8 cellular contexts compared by ENCODE assay signal in genomic region chr2:109382946-109383345, GRCh38.
DNase-seq lines count a peak whose midpoint lies in the region; ATAC-seq, FAIRE-seq and TF ChIP-seq lines count a peak whose summit lies in the region.

No MANE protein-coding gene starts in this region.

- H3K4me3 ChIP-seq in astrocyte of the cerebellum (ENCODE audit: low read depth, low read length) (no peak overlapping the region), keratinocyte (ENCODE audit: control insufficient read depth in 2 of 3, extremely low read depth in 1 of 3, insufficient read depth in 2 of 3, low read depth in 1 of 3, low read length in 3 of 3) (no peak overlapping the region)

- no peaks in the 10 kb centered on the region for H4K20me1 ChIP-seq in keratinocyte (ENCODE audit: control insufficient read depth, extremely low read depth, insufficient read depth, low read length)

- H2AFZ ChIP-seq in keratinocyte (ENCODE audit: control insufficient read depth, low read length): no peak overlapping the region

- no peaks in the 10 kb centered on the region for H3K36me3 ChIP-seq in keratinocyte (ENCODE audit: control insufficient read depth in 2 of 2, extremely low read depth in 1 of 2, insufficient read depth in 2 of 2, low read length in 2 of 2)

- ATAC-seq in GM19397 (IDR thresholded peaks at IDR 0.05; ENCODE audit: unreplicated experiment): no peak
- no peak for ATAC-seq in GM19455 (IDR thresholded peaks at IDR 0.05; ENCODE audit: unreplicated experiment)

- peak; percentile 1 for DNase-seq in activated naive CD4-positive, alpha-beta T cell treated with anti-CD3 and anti-CD28 coated beads for 36 hours
- no peak for DNase-seq in activated naive CD4-positive, alpha-beta T cell treated with anti-CD3 and anti-CD28 coated beads, Interleukin-2, amount 50 U/mL, for 16 hours
- peak; percentile 43 for DNase-seq in astrocyte of the cerebellum (ENCODE audit: low read depth)
- DNase-seq in keratinocyte (ENCODE audit: low read depth, low spot score): no peak
- peak; percentile 40 for DNase-seq in urothelium cell line (ENCODE audit: low spot score)
- DNase-seq in NK-92 treated with Interleukin-12 subunit alpha and Interleukin-12 subunit beta, amount 100 ng/mL, for 24 hours (lab: John Stamatoyannopoulos, UW): no peak

- no peaks in the 10 kb centered on the region for H3K79me2 ChIP-seq in keratinocyte (ENCODE audit: control insufficient read depth, insufficient read depth, low read length)

- H3K27me3 ChIP-seq in keratinocyte (ENCODE audit: control insufficient read depth, extremely low read depth, insufficient read depth, low read length): peaks cover 26% of the 10 kb centered on the region

- H3K4me1 Mint-ChIP-seq in activated naive CD4-positive, alpha-beta T cell treated with anti-CD3 and anti-CD28 coated beads for 36 hours (ENCODE audit: low read depth): no peaks in the 10 kb centered on the region

- intact Hi-C loops in activated naive CD4-positive, alpha-beta T cell treated with anti-CD3 and anti-CD28 coated beads for 36 hours (cut with micrococcal nuclease): no loop called here

- no peak overlapping the region for H3K27ac ChIP-seq in keratinocyte (ENCODE audit: control insufficient read depth, insufficient read depth, low read length)

- H3K36me3 Mint-ChIP-seq in activated naive CD4-positive, alpha-beta T cell treated with anti-CD3 and anti-CD28 coated beads for 36 hours (ENCODE audit: low read depth): no peaks in the 10 kb centered on the region

- no peaks in the 10 kb centered on the region for H3K27me3 Mint-ChIP-seq in activated naive CD4-positive, alpha-beta T cell treated with anti-CD3 and anti-CD28 coated beads for 36 hours (ENCODE audit: low read depth)

- peaks cover 9% of the 10 kb centered on the region for H3K4me1 ChIP-seq in keratinocyte (ENCODE audit: control insufficient read depth, extremely low read depth, insufficient read depth, low read length)

- CTCF ChIA-PET in activated naive CD4-positive, alpha-beta T cell treated with anti-CD3 and anti-CD28 coated beads for 36 hours (lab: Charles Lee): no interaction called here

- FAIRE-seq in keratinocyte (lab: Jason Lieb, UNC) (peak; percentile 51), urothelium cell line (lab: Jason Lieb, UNC) (no peak)

- in situ Hi-C loops in astrocyte of the cerebellum (cut with HindIII; ENCODE audit: low sequenced_read_pairs): no loop called here

- H3K9me3 ChIP-seq in keratinocyte (ENCODE audit: control insufficient read depth, low read depth, low read length): no peaks in the 10 kb centered on the region

- H3K4me3 Mint-ChIP-seq in activated naive CD4-positive, alpha-beta T cell treated with anti-CD3 and anti-CD28 coated beads for 36 hours: no peak overlapping the region

- no peak overlapping the region for H3K4me2 ChIP-seq in keratinocyte (ENCODE audit: control insufficient read depth, extremely low read depth, insufficient read depth, low read depth, low read length)

- H3K9me3 Mint-ChIP-seq in activated naive CD4-positive, alpha-beta T cell treated with anti-CD3 and anti-CD28 coated beads for 36 hours: no peaks in the 10 kb centered on the region

- no peaks in the 10 kb centered on the region for H3K9me1 ChIP-seq in keratinocyte (ENCODE audit: control insufficient read depth, extremely low read depth, insufficient read depth, low read length)

- no peak overlapping the region for H3K9ac ChIP-seq in keratinocyte (ENCODE audit: control insufficient read depth, extremely low read depth, insufficient read depth, low read length)

- dilution Hi-C loops in keratinocyte (cut with MboI; ENCODE audit: extremely low pct_ligation_motif_present, low sequenced_read_pairs): no loop called here

- H3K27ac Mint-ChIP-seq in activated naive CD4-positive, alpha-beta T cell treated with anti-CD3 and anti-CD28 coated beads for 36 hours: no peak overlapping the region

- TF ChIP-seq CTCF in astrocyte of the cerebellum (IDR thresholded peaks at IDR 0.05; ENCODE audit: low read depth, low read length, missing control alignments) (no peak), keratinocyte (optimal IDR thresholded peaks at IDR 0.05 in 1 of 3, IDR thresholded peaks at IDR 0.05 in 1 of 3, conservative IDR thresholded peaks at IDR 0.05 in 1 of 3; ENCODE audit: extremely low read depth in 1 of 3, insufficient read depth in 2 of 3, low read length in 3 of 3) (no peak)

Comparison
In these comparisons a context has a peak if more than half of its experiments do, and no peak if none do; other contexts are left out.
1. DNase-seq: peak in activated naive CD4-positive, alpha-beta T cell treated with anti-CD3 and anti-CD28 coated beads for 36 hours (single experiment), astrocyte of the cerebellum (single experiment) and urothelium cell line (single experiment); none in activated naive CD4-positive, alpha-beta T cell treated with anti-CD3 and anti-CD28 coated beads, Interleukin-2, amount 50 U/mL, for 16 hours (single experiment), keratinocyte (single experiment) and NK-92 treated with Interleukin-12 subunit alpha and Interleukin-12 subunit beta, amount 100 ng/mL, for 24 hours (single experiment).